In genomic region chr16:74607310-74607966, GRCh38 we compare ENCODE assay signal across 8 cellular contexts. TPM values are rescaled to one million over a fixed set of nuclear protein-coding genes. Genes with fewer than 3 reads are reported as not detected.
A peak's percentile ranks its signal among the peaks of the same experiment; 100 is the strongest.
DNase-seq lines count a peak whose midpoint lies in the region; ATAC-seq and TF ChIP-seq lines count a peak whose summit lies in the region.

No MANE protein-coding gene starts in this region.

- no peak overlapping the region for H2BK12ac ChIP-seq in mesenchymal stem cell (ENCODE audit: low read length in 2 of 2)

- no peak overlapping the region for H3K4ac ChIP-seq in mesenchymal stem cell (ENCODE audit: low read depth in 1 of 2, low read length in 2 of 2)

- H3K4me1 ChIP-seq in ascending aorta (peaks cover 0 to 11% of the 10 kb centered on the region in 2 donors), mesenchymal stem cell (ENCODE audit: control insufficient read depth, insufficient read depth, low read depth, low read length) (peaks cover 13% of the 10 kb centered on the region)

- DNase-seq in AG10803 (ENCODE audit: low read depth): no peak
- DNase-seq in ascending aorta (ENCODE audit: low spot score in 2 of 2): no peak
- no peak for DNase-seq in mesenchymal stem cell
- DNase-seq in stimulated activated naive CD4-positive, alpha-beta T cell (lab: John Stamatoyannopoulos, UW): no peak
- no peak for DNase-seq in hippocampal formation (lab: John Stamatoyannopoulos, UW)

- no peak for TF ChIP-seq CTCF in AG10803 (conservative IDR thresholded peaks at IDR 0.05; ENCODE audit: low read length)
- TF ChIP-seq CTCF in ascending aorta (IDR thresholded peaks at IDR 0.05): no peak

- H3K4me2 ChIP-seq in mesenchymal stem cell (ENCODE audit: low read length, poor library complexity, severe bottlenecking): peak overlapping the region; percentile 51

- H2AFZ ChIP-seq in mesenchymal stem cell (ENCODE audit: low read depth, low read length): no peak overlapping the region

- H2BK5ac ChIP-seq in mesenchymal stem cell (ENCODE audit: low read depth, low read length, poor library complexity, severe bottlenecking): no peak overlapping the region

- no peak overlapping the region for H2BK15ac ChIP-seq in mesenchymal stem cell (ENCODE audit: low read depth, poor library complexity, severe bottlenecking)

- no peak overlapping the region for H4K8ac ChIP-seq in mesenchymal stem cell (ENCODE audit: low read length)

- H3K14ac ChIP-seq in mesenchymal stem cell (ENCODE audit: low read length in 2 of 2): no peak overlapping the region

- ATAC-seq in GM18858 (IDR thresholded peaks at IDR 0.05; ENCODE audit: unreplicated experiment): peak; percentile 23
- ATAC-seq in HG03432 (IDR thresholded peaks at IDR 0.05; ENCODE audit: unreplicated experiment): peak; percentile 34
- no peak for ATAC-seq in HG02973 (IDR thresholded peaks at IDR 0.05; ENCODE audit: unreplicated experiment)

- H3K79me1 ChIP-seq in mesenchymal stem cell (replicated peaks; ENCODE audit: low read length, poor library complexity, severe bottlenecking): no peaks in the 10 kb centered on the region

- no peak overlapping the region for H4K91ac ChIP-seq in mesenchymal stem cell (ENCODE audit: low read length)

- H3K36me3 ChIP-seq in ascending aorta: no peaks in the 10 kb centered on the region
- no peaks in the 10 kb centered on the region for H3K36me3 ChIP-seq in mesenchymal stem cell (ENCODE audit: control insufficient read depth in 1 of 2, insufficient read depth in 2 of 2, low read depth in 1 of 2, low read length in 2 of 2)

- peak overlapping the region; percentile 96 to 97 for H3K27ac ChIP-seq in ascending aorta
- peak overlapping the region; percentile 75 for H3K27ac ChIP-seq in mesenchymal stem cell (ENCODE audit: low read length, poor library complexity, severe bottlenecking)

- H3K9ac ChIP-seq in mesenchymal stem cell (ENCODE audit: low read length): peak overlapping the region; percentile 95

- no peak overlapping the region for H3K23ac ChIP-seq in mesenchymal stem cell (ENCODE audit: low read length in 2 of 2)

- H2AK5ac ChIP-seq in mesenchymal stem cell (ENCODE audit: low read length, severe bottlenecking): no peak overlapping the region

- H3K27me3 ChIP-seq in ascending aorta: no peaks in the 10 kb centered on the region
- H3K27me3 ChIP-seq in mesenchymal stem cell (ENCODE audit: control insufficient read depth in 1 of 2, insufficient read depth in 1 of 2, low read length in 2 of 2): no peaks in the 10 kb centered on the region

- 20% methylated on average over 12 of the region's 14 CpGs for WGBS in mesenchymal stem cell

- peak overlapping the region; percentile 98 for H3K4me3 ChIP-seq in AG10803 (ENCODE audit: low read length)
- H3K4me3 ChIP-seq in ascending aorta: peak overlapping the region; percentile 88 to 99
- peak overlapping the region; percentile 82 to 96 for H3K4me3 ChIP-seq in mesenchymal stem cell (ENCODE audit: insufficient read depth in 1 of 2, low read depth in 1 of 2, low read length in 2 of 2)

- H3K9me3 ChIP-seq in ascending aorta (no peaks in the 10 kb centered on the region), mesenchymal stem cell (ENCODE audit: control insufficient read depth, low read length) (no peaks in the 10 kb centered on the region)

- peak overlapping the region in 1 of 2 experiments; percentile 14 for H3K18ac ChIP-seq in mesenchymal stem cell (ENCODE audit: low read depth in 1 of 2, low read length in 2 of 2)

- intact Hi-C loops in ascending aorta (cut with DNase I): loop anchor here (5.0 to 10.0 kb wide), 4 partner anchors 60 to 833 kb away; partner anchors contain the start of genes PSMD7 and RFWD3

- no peak overlapping the region for H2BK120ac ChIP-seq in mesenchymal stem cell (ENCODE audit: low read depth, low read length)

RNA-seq across cellular contexts. Expression of gene GLG1, which starts 0.5 kb away (rescaled TPM):
- total RNA-seq in ascending aorta: 77.0 TPM
- polyA plus RNA-seq in mesenchymal stem cell (2013, experiment 1 of 2): 117 TPM
- 111 TPM for polyA plus RNA-seq in mesenchymal stem cell (2013, experiment 2 of 2)

RNA-seq across cellular contexts. Expression of gene RFWD3, which starts 59.2 kb away (rescaled TPM):
- 54.6 TPM for total RNA-seq in ascending aorta
- 10.5 TPM for polyA plus RNA-seq in mesenchymal stem cell (2013, experiment 1 of 2)
- 9.6 TPM for polyA plus RNA-seq in mesenchymal stem cell (2013, experiment 2 of 2)
